14 cellular contexts compared by ENCODE assay signal in the genomic region with DNA sequence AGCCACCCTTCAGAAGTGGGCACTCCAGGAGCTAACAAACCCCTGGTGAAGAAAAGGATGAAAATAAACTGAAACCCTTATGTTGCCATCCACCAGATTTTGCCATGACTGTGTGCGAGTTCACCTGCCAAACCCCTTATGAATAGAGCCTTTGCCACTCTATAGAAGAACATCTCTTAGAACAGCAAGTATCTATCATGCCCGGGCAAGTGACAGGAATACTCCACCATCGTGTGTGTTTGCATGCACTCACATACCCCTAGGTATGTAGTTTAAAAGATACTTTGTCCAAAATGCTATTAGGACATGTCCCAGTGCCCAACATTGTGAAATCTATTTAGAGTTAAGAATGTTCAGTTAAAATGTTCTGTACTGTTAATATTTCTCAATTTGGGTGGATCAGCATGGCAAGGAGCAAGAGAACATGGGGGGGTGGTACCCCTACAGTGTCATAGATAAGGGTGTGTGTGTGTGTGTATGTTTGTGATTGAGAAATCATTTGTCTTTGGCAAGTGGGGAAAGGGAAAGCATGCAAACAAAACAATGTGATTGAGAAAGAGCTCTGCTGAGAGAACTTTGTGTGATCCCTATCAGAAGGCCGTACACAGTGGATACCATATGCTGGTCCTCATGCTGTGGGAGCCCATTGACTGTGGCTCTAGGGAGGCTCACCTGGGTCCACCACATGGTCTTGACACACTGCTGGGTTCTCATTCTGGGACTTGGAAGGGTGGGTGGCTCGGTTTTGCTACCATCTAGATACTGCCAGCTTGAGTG.
DNase-seq lines count a peak whose midpoint lies in the region; ATAC-seq and TF ChIP-seq lines count a peak whose summit lies in the region.
"Had no signal": no experiment of that assay in that cellular context is flagged by ENCODE, and none has a peak within 500 bp of the region (broad histone marks: within the 10 kb centered on the region; RNA-seq: fewer than 3 reads in every experiment).

No MANE protein-coding gene starts in this region.

- no peaks in the 10 kb centered on the region for H3K9me3 Mint-ChIP-seq in chondrocyte (ENCODE audit: low read depth)
- H3K9me3 Mint-ChIP-seq: activated CD4-positive, alpha-beta memory T cell treated with anti-CD3 and anti-CD28 coated beads, Interleukin-2, amount 10 ng/mL, durations not matched to agents 7 days and 5 days; nephron progenitor cell had no signal

- ATAC-seq in HG03442 (IDR thresholded peaks at IDR 0.05; ENCODE audit: unreplicated experiment) (no peak), GM18858 (IDR thresholded peaks at IDR 0.05; ENCODE audit: unreplicated experiment) (no peak), GM21423 (IDR thresholded peaks at IDR 0.05; ENCODE audit: unreplicated experiment) (no peak)

- H3K4me3 ChIP-seq in liver (ENCODE audit: low read depth in 1 of 3, low read length in 3 of 3) = no peak overlapping the region
- no peak overlapping the region for H3K4me3 ChIP-seq in stomach smooth muscle (ENCODE audit: low read length in 2 of 2)

- peaks cover 15% of the 10 kb centered on the region for H3K36me3 Mint-ChIP-seq in chondrocyte (ENCODE audit: low read depth)

- H3K4me1 ChIP-seq in liver (ENCODE audit: control insufficient read depth in 4 of 4, insufficient read depth in 4 of 4, low read length in 3 of 4) = peaks cover 52 to 96% (median 75%) of the 10 kb centered on the region in 4 donors
- peaks cover 76% of the 10 kb centered on the region for H3K4me1 ChIP-seq in stomach smooth muscle (ENCODE audit: control insufficient read depth, insufficient read depth, low read length)

- peak; percentile 75 for DNase-seq in HCEC 1CT
- DNase-seq in chondrocyte (ENCODE audit: low spot score) = no peak
- DNase-seq in NCI-H226 = no peak
- DNase-seq: activated CD4-positive, alpha-beta memory T cell treated with anti-CD3 and anti-CD28 coated beads, Interleukin-2, amount 10 ng/mL, durations not matched to agents 7 days and 5 days; DMS 273 treated with DMSO at 0.1 percent for 48 hours; glutamatergic neuron; NCI-H2029 treated with DMSO at 0.1 percent for 48 hours; nephron progenitor cell; SHP77 treated with DMSO at 0.1 percent for 48 hours had no signal

- H3K27me3 ChIP-seq in liver (ENCODE audit: control insufficient read depth in 4 of 4, insufficient read depth in 4 of 4, low read length in 3 of 4) = no peaks in the 10 kb centered on the region
- no peaks in the 10 kb centered on the region for H3K27me3 ChIP-seq in stomach smooth muscle (ENCODE audit: control insufficient read depth in 1 of 2, insufficient read depth in 2 of 2, low read length in 2 of 2)

- H3K9ac ChIP-seq in liver (ENCODE audit: low read depth in 1 of 2, low read length in 2 of 2) = peak overlapping the region in 1 of 2 donors; percentile 14
- H3K9ac ChIP-seq in stomach smooth muscle (ENCODE audit: low read length in 2 of 2) = no peak overlapping the region

- peaks cover 47% of the 10 kb centered on the region for H3K4me1 Mint-ChIP-seq in chondrocyte (ENCODE audit: low read depth)

- H3K27ac Mint-ChIP-seq in chondrocyte (ENCODE audit: unreplicated experiment) = peak overlapping the region; percentile 2
- H3K27ac Mint-ChIP-seq: activated CD4-positive, alpha-beta memory T cell treated with anti-CD3 and anti-CD28 coated beads, Interleukin-2, amount 10 ng/mL, durations not matched to agents 7 days and 5 days; nephron progenitor cell had no signal

- 39% methylated on average over 5 of the region's 5 CpGs for WGBS in liver

- H3K27me3 Mint-ChIP-seq in chondrocyte (ENCODE audit: low read depth) = no peaks in the 10 kb centered on the region

- peak; percentile 64 to 75 for TF ChIP-seq RAD21 in liver (IDR thresholded peaks at IDR 0.05)

- H3K36me3 ChIP-seq in liver (ENCODE audit: control insufficient read depth in 4 of 4, insufficient read depth in 3 of 4, low read depth in 1 of 4, low read length in 3 of 4) (peaks cover 0 to 7% (median 4%) of the 10 kb centered on the region in 4 donors), stomach smooth muscle (ENCODE audit: control insufficient read depth in 2 of 2, insufficient read depth in 2 of 2, low read length in 2 of 2) (peaks cover 0 to 20% of the 10 kb centered on the region in 2 donors)

- H3K27ac ChIP-seq in liver (ENCODE audit: low read depth in 1 of 2, low read length in 2 of 2) = peak overlapping the region; percentile 90 to 91
- H3K27ac ChIP-seq in stomach smooth muscle (ENCODE audit: low read length) = peak overlapping the region; percentile 71

- TF ChIP-seq CTCF in chondrocyte (IDR thresholded peaks at IDR 0.05) (no peak), liver (IDR thresholded peaks at IDR 0.05; ENCODE audit: low read depth, low read length, missing input control) (no peak)

- no peak overlapping the region for H3K4me3 Mint-ChIP-seq in chondrocyte (ENCODE audit: unreplicated experiment)
- H3K4me3 Mint-ChIP-seq: activated CD4-positive, alpha-beta memory T cell treated with anti-CD3 and anti-CD28 coated beads, Interleukin-2, amount 10 ng/mL, durations not matched to agents 7 days and 5 days; nephron progenitor cell had no signal

- no peaks in the 10 kb centered on the region for H3K9me3 ChIP-seq in liver (ENCODE audit: control insufficient read depth in 4 of 4, low read length in 3 of 4)
- no peaks in the 10 kb centered on the region for H3K9me3 ChIP-seq in stomach smooth muscle (ENCODE audit: control insufficient read depth in 2 of 2, low read length in 2 of 2)

TF ChIP-seq in liver, 16 proteins besides CTCF, POLR2A, EP300 and RAD21:
- TF ChIP-seq, protein P1, sequence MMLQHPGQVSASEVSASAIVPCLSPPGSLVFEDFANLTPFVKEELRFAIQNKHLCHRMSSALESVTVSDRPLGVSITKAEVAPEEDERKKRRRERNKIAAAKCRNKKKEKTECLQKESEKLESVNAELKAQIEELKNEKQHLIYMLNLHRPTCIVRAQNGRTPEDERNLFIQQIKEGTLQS (IDR thresholded peaks at IDR 0.05) = peak; percentile 87
- TF ChIP-seq RXRA (IDR thresholded peaks at IDR 0.05) (peak; percentile 99), FOXA1 (IDR thresholded peaks at IDR 0.05) (peak; percentile 72), HNF4A (conservative IDR thresholded peaks at IDR 0.05) (peak; percentile 90 to 92), EGR1 (IDR thresholded peaks at IDR 0.05; ENCODE audit: low read depth in 2 of 2) (peak; percentile 64 to 76), NR2F2 (IDR thresholded peaks at IDR 0.05) (peak; percentile 88), GABPA (IDR thresholded peaks at IDR 0.05 in 1 of 2, conservative IDR thresholded peaks at IDR 0.05 in 1 of 2) (peak in 1 of 2 donors; percentile 43), HNF4G (IDR thresholded peaks at IDR 0.05) (peak; percentile 74), SP1 (IDR thresholded peaks at IDR 0.05) (peak; percentile 100), JUND (IDR thresholded peaks at IDR 0.05) (peak; percentile 91 to 96), MAX (IDR thresholded peaks at IDR 0.05) (peak; percentile 92), TAF1 (conservative IDR thresholded peaks at IDR 0.05) (peak; percentile 29), YY1 (IDR thresholded peaks at IDR 0.05) (peak; percentile 80), FOXA2 (IDR thresholded peaks at IDR 0.05) (peak; percentile 54)
- TF ChIP-seq, protein P2, sequence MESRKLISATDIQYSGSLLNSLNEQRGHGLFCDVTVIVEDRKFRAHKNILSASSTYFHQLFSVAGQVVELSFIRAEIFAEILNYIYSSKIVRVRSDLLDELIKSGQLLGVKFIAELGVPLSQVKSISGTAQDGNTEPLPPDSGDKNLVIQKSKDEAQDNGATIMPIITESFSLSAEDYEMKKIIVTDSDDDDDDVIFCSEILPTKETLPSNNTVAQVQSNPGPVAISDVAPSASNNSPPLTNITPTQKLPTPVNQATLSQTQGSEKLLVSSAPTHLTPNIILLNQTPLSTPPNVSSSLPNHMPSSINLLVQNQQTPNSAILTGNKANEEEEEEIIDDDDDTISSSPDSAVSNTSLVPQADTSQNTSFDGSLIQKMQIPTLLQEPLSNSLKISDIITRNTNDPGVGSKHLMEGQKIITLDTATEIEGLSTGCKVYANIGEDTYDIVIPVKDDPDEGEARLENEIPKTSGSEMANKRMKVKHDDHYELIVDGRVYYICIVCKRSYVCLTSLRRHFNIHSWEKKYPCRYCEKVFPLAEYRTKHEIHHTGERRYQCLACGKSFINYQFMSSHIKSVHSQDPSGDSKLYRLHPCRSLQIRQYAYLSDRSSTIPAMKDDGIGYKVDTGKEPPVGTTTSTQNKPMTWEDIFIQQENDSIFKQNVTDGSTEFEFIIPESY (IDR thresholded peaks at IDR 0.05) = peak; percentile 97
- TF ChIP-seq, protein P3, sequence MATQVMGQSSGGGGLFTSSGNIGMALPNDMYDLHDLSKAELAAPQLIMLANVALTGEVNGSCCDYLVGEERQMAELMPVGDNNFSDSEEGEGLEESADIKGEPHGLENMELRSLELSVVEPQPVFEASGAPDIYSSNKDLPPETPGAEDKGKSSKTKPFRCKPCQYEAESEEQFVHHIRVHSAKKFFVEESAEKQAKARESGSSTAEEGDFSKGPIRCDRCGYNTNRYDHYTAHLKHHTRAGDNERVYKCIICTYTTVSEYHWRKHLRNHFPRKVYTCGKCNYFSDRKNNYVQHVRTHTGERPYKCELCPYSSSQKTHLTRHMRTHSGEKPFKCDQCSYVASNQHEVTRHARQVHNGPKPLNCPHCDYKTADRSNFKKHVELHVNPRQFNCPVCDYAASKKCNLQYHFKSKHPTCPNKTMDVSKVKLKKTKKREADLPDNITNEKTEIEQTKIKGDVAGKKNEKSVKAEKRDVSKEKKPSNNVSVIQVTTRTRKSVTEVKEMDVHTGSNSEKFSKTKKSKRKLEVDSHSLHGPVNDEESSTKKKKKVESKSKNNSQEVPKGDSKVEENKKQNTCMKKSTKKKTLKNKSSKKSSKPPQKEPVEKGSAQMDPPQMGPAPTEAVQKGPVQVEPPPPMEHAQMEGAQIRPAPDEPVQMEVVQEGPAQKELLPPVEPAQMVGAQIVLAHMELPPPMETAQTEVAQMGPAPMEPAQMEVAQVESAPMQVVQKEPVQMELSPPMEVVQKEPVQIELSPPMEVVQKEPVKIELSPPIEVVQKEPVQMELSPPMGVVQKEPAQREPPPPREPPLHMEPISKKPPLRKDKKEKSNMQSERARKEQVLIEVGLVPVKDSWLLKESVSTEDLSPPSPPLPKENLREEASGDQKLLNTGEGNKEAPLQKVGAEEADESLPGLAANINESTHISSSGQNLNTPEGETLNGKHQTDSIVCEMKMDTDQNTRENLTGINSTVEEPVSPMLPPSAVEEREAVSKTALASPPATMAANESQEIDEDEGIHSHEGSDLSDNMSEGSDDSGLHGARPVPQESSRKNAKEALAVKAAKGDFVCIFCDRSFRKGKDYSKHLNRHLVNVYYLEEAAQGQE (IDR thresholded peaks at IDR 0.05) = peak; percentile 70
